1 cellular context compared by ENCODE assay signal in genomic region chrX:149940015-149940716, GRCh38.
TF ChIP-seq lines count a peak whose summit lies in the region.

No MANE protein-coding gene starts in this region.

TF ChIP-seq in neural cell, 6 proteins besides CTCF, POLR2A, EP300 and RAD21 (continued from another document):
- TF ChIP-seq SMC3 (conservative IDR thresholded peaks at IDR 0.05; ENCODE audit: poor library complexity), result peak; percentile 71
